Comparison of ENCODE assay signal across 7 cellular contexts in genomic region chr5:90929013-90929839, GRCh38.
DNase-seq lines count a peak whose midpoint lies in the region; TF ChIP-seq lines count a peak whose summit lies in the region.
"Not testable (repeated sequence)": the region's sequence is repeated elsewhere in the genome, so short reads cannot be mapped to it uniquely, and the experiment has no call there.

No MANE protein-coding gene starts in this region.

- H3K4me2 ChIP-seq in H9 (ENCODE audit: insufficient read depth, insufficient read length, low read length), result not testable (repeated sequence)

- H4K91ac ChIP-seq in H9 (ENCODE audit: insufficient read length, low read depth, low read length), result not testable (repeated sequence)

- not testable (repeated sequence) for H3K23ac ChIP-seq in H9 (ENCODE audit: insufficient read length, low read depth, low read length)

- peaks cover 7 to 14% of the 10 kb centered on the region in 2 experiments for H3K9me3 Mint-ChIP-seq in H9
- peaks cover 3 to 13% (median 7%) of the 10 kb centered on the region in 5 experiments for H3K9me3 Mint-ChIP-seq in brain

- not testable (repeated sequence) for H2BK20ac ChIP-seq in H9 (ENCODE audit: low read depth, low read length, poor library complexity, severe bottlenecking)

- H3K23me2 ChIP-seq in H9 (ENCODE audit: insufficient read length, low read depth, low read length, poor library complexity, severe bottlenecking), result not testable (repeated sequence)

- not testable (repeated sequence) for H4K8ac ChIP-seq in H9 (replicated peaks; ENCODE audit: insufficient read length, low read depth, low read length)

- DNase-seq in H9, result not testable (repeated sequence)
- peak; percentile 5 for DNase-seq in NCI-H2171 (lab: John Stamatoyannopoulos, UW)
- peak; percentile 61 for DNase-seq in NCI-H748 treated with DMSO at 0.1 percent for 48 hours (lab: John Stamatoyannopoulos, UW)
- DNase-seq in cardiac muscle cell (ENCODE audit: low read depth in 1 of 2, low spot score in 1 of 2), result peak in 1 of 2 donors; percentile 10

- not testable (repeated sequence) for H3K27me3 ChIP-seq in H9 (ENCODE audit: insufficient read depth, low read length); cardiac muscle cell; iPS-20b (ENCODE audit: insufficient read depth, low read length); neuron (ENCODE audit: insufficient read depth, low read length)

- H3K36me3 Mint-ChIP-seq in H9 (ENCODE audit: insufficient read depth in 1 of 3, low read depth in 3 of 3), result peaks cover 6 to 12% (median 9%) of the 10 kb centered on the region in 3 experiments
- H3K36me3 Mint-ChIP-seq in brain, result not testable (repeated sequence)

- TF ChIP-seq CTCF in H9 (conservative IDR thresholded peaks at IDR 0.05); brain (conservative IDR thresholded peaks at IDR 0.05); cardiac muscle cell (IDR thresholded peaks at IDR 0.05; ENCODE audit: low read depth, low read length): not testable (repeated sequence)

- not testable (repeated sequence) for H3K27me3 Mint-ChIP-seq in H9 (ENCODE audit: low read depth); brain

- WGBS in H9 (ENCODE audit: extremely low coverage, insufficient read length, low lambda C conversion rate), result no CpG with 5 or more reads among the region's 29 CpGs

- not testable (repeated sequence) for H3T11ph ChIP-seq in H9 (ENCODE audit: low read length)

- peak overlapping the region; percentile 8 for H3K4me3 ChIP-seq in cardiac muscle cell
- peak overlapping the region; percentile 52 for H3K4me3 ChIP-seq in iPS-20b (ENCODE audit: low read length)
- peak overlapping the region; percentile 41 for H3K4me3 ChIP-seq in neuron (ENCODE audit: low read length)

- H3K27ac Mint-ChIP-seq in H9 (peak overlapping the region; percentile 99 to 100 (median 100)), brain (peak overlapping the region; percentile 17 to 98 (median 81))

- not testable (repeated sequence) for H3K79me1 ChIP-seq in H9 (ENCODE audit: insufficient read depth, low read depth, low read length, poor library complexity, severe bottlenecking)

- not testable (repeated sequence) for H3K4me1 ChIP-seq in H9 (ENCODE audit: insufficient read depth, low read length); iPS-20b (ENCODE audit: insufficient read depth, low read length); neuron (ENCODE audit: insufficient read depth, low read length)
- peaks cover 32% of the 10 kb centered on the region for H3K4me1 ChIP-seq in cardiac muscle cell (ENCODE audit: low read depth)

- not testable (repeated sequence) for H2AFZ ChIP-seq in H9 (ENCODE audit: low read length); neuron (ENCODE audit: low read depth, low read length)

- not testable (repeated sequence) for H3K36me3 ChIP-seq in cardiac muscle cell; iPS-20b (ENCODE audit: insufficient read depth, low read depth, low read length); neuron (ENCODE audit: insufficient read depth, low read length)

- H3K18ac ChIP-seq in H9 (ENCODE audit: insufficient read length, low read depth, low read length), result not testable (repeated sequence)

- not testable (repeated sequence) for H3K9me3 ChIP-seq in H9 (ENCODE audit: control insufficient read depth, low read depth, low read length); cardiac muscle cell (ENCODE audit: low read depth); iPS-20b (ENCODE audit: insufficient read depth, low read depth, low read length); neuron (ENCODE audit: low read length)

- H3K4me3 Mint-ChIP-seq in H9, result peak overlapping the region; percentile 93 to 94
- H3K4me3 Mint-ChIP-seq in brain, result peak overlapping the region in 4 of 5 experiments; percentile 76 to 96 (median 88)

- not testable (repeated sequence) for H2BK5ac ChIP-seq in H9 (ENCODE audit: insufficient read length, low read length)

- H4K5ac ChIP-seq in H9 (ENCODE audit: insufficient read length, low read depth, low read length), result not testable (repeated sequence)

- not testable (repeated sequence) for H3K4ac ChIP-seq in H9 (ENCODE audit: low read depth, low read length)

- H2BK15ac ChIP-seq in H9 (ENCODE audit: low read depth, low read length), result not testable (repeated sequence)

- peak overlapping the region; percentile 82; the same call in 1 of the 2 replicates for H3K14ac ChIP-seq in H9 (ENCODE audit: insufficient read depth, low read length)

- H3K4me1 Mint-ChIP-seq in H9, result peaks cover 21 to 36% of the 10 kb centered on the region in 2 experiments
- H3K4me1 Mint-ChIP-seq in brain, result peaks cover 48% of the 10 kb centered on the region

- H3K56ac ChIP-seq in H9 (ENCODE audit: insufficient read length, low read depth, low read length), result not testable (repeated sequence)

- not testable (repeated sequence) for H4K20me1 ChIP-seq in H9 (ENCODE audit: control insufficient read depth, insufficient read depth, insufficient read length)

- H2AK5ac ChIP-seq in H9 (ENCODE audit: insufficient read length, low read length), result not testable (repeated sequence)

- H3K9ac ChIP-seq in H9 (ENCODE audit: extremely low read depth, insufficient read length, low read length) (peak overlapping the region; percentile 91), iPS-20b (ENCODE audit: low read depth, low read length) (peak overlapping the region; percentile 72)

- H3K79me2 ChIP-seq in H9 (ENCODE audit: insufficient read depth, low read length), result not testable (repeated sequence)

- H2BK120ac ChIP-seq in H9 (ENCODE audit: low read depth, low read length, poor library complexity, severe bottlenecking), result not testable (repeated sequence)

- H2BK12ac ChIP-seq in H9 (ENCODE audit: insufficient read length, low read depth, low read length), result not testable (repeated sequence)

- H3K27ac ChIP-seq in H9 (ENCODE audit: insufficient read length, low read depth, low read length); iPS-20b (ENCODE audit: low read length): not testable (repeated sequence)
- peak overlapping the region; percentile 54 for H3K27ac ChIP-seq in cardiac muscle cell
